28 cellular contexts compared by ENCODE assay signal in the genomic region with DNA sequence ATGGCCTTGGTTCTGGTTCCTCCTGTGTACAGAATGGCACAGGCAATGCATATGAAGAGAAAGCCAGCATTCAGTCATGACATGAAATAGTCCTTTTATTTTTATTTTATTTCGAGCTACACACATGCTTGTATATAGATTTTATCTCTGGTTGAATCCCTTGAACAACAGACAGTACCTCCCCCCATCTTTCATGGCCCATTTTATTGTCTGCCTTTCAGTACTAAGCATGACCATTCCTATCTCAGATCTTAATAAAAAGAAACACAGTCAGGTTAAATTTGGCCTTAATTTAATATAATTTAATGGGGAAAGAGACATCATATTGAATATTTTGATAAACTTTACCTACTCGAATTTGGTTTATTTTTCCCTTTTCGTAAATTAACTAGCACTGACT.
"Had no signal": no experiment of that assay in that cellular context is flagged by ENCODE, and none has a peak within 500 bp of the region (broad histone marks: within the 10 kb centered on the region; RNA-seq: fewer than 3 reads in every experiment).

No MANE protein-coding gene starts in this region.

- H3K27me3 ChIP-seq: ovary, testis had no signal

- H3K4me3 ChIP-seq: neural progenitor cell, ovary, psoas muscle, right lobe of liver, sigmoid colon, spleen, suprapubic skin, tibial artery, transverse colon, upper lobe of right lung, uterus had no signal

- H3K9ac ChIP-seq: neural progenitor cell, parathyroid adenoma had no signal

- H3K27ac ChIP-seq: neural progenitor cell, ovary, parathyroid adenoma, psoas muscle, right lobe of liver, sigmoid colon, spleen, suprapubic skin, testis, tibial artery, transverse colon, upper lobe of right lung, uterus had no signal

- H3K4me1 ChIP-seq: neural progenitor cell, parathyroid adenoma, psoas muscle, right lobe of liver, sigmoid colon, spleen, suprapubic skin, testis, tibial artery, transverse colon, upper lobe of right lung, uterus had no signal

- DNase-seq: natural killer cell; occipital lobe; ovary; posterior cingulate gyrus; psoas muscle; right cardiac atrium; right lobe of liver; sigmoid colon; small intestine; spleen; stimulated activated CD4-positive, alpha-beta T cell treated with anti-CD3 and anti-CD28 coated beads, Interleukin-12 subunit alpha, Interleukin-12 subunit beta, amount 100 ng/mL, for 4 hours; stimulated activated CD4-positive, alpha-beta T cell treated with anti-CD3 and anti-CD28 coated beads, Interleukin-1b, Interleukin-23, amount 100 ng/mL, for 48 hours; stimulated activated CD4-positive, alpha-beta T cell treated with anti-CD3 and anti-CD28 coated beads, Interleukin-4, amount 100 ng/mL, for 1 hour; stimulated activated CD4-positive, alpha-beta T cell treated with anti-CD3 and anti-CD28 coated beads, Interleukin-4, amount 100 ng/mL, for 4 hours; stimulated activated CD8-positive, alpha-beta memory T cell treated with anti-CD3 and anti-CD28 coated beads, Interleukin-4, amount 100 ng/mL, for 48 hours; stimulated activated naive CD4-positive, alpha-beta T cell; stimulated activated naive CD8-positive, alpha-beta T cell treated with anti-CD3 and anti-CD28 coated beads, Interleukin-15, amount 100 ng/mL, for 72 hours; stimulated activated naive CD8-positive, alpha-beta T cell treated with anti-CD3 and anti-CD28 coated beads, Interleukin-15, Interleukin-2, amounts not matched to agents 100 U/mL and 50 U/mL, for 24 hours; substantia nigra; testis; tibial artery; transverse colon; upper lobe of right lung; uterus had no signal

- ATAC-seq: natural killer cell; psoas muscle; right cardiac atrium; right lobe of liver; stimulated activated memory B cell treated with anti-CD40 and anti-IgM and Interleukin-4, amounts not matched to agents 10 μg/mL and 1 μg/mL and 100 μg/mL, for 72 hours; stimulated activated naive CD8-positive, alpha-beta T cell treated with anti-CD3 and anti-CD28 coated beads, Interleukin-15, amount 100 ng/mL, for 72 hours; stimulated activated naive CD8-positive, alpha-beta T cell treated with anti-CD3 and anti-CD28 coated beads, Interleukin-15, Interleukin-2, amounts not matched to agents 100 U/mL and 50 U/mL, for 24 hours; upper lobe of right lung had no signal

- H3K36me3 ChIP-seq: neural progenitor cell, ovary, right lobe of liver, sigmoid colon, spleen, suprapubic skin, tibial artery, transverse colon, upper lobe of right lung, uterus had no signal

- H3K9me3 ChIP-seq: right lobe of liver, testis, transverse colon had no signal

- H2AFZ ChIP-seq: neural progenitor cell, parathyroid adenoma had no signal

- H3K4me2 ChIP-seq: neural progenitor cell had no signal

- H3K79me2 ChIP-seq: parathyroid adenoma had no signal
